In genomic region chr12:48512855-48513254, GRCh38 we compare ENCODE assay signal across 16 cellular contexts.
A peak's percentile ranks its signal among the peaks of the same experiment; 100 is the strongest.
DNase-seq lines count a peak whose midpoint lies in the region; ATAC-seq and TF ChIP-seq lines count a peak whose summit lies in the region.
"Had no signal": no experiment of that assay in that cellular context is flagged by ENCODE, and none has a peak within 500 bp of the region (broad histone marks: within the 10 kb centered on the region; RNA-seq: fewer than 3 reads in every experiment).

No MANE protein-coding gene starts in this region.

- no peak overlapping the region for H3K27ac Mint-ChIP-seq in nephron progenitor cell
- H3K27ac Mint-ChIP-seq: activated CD4-positive, alpha-beta T cell treated with anti-CD3 and anti-CD28 coated beads, Interleukin-2, amount 10 ng/mL, durations not matched to agents 24 days and 14 days had no signal

- H3K36me3 Mint-ChIP-seq in nephron progenitor cell (ENCODE audit: low read depth), result no peaks in the 10 kb centered on the region

- ATAC-seq in GM18861 (IDR thresholded peaks at IDR 0.05; ENCODE audit: unreplicated experiment) (peak; percentile 75), GM21619 (IDR thresholded peaks at IDR 0.05; ENCODE audit: unreplicated experiment) (peak; percentile 93), HG03280 (IDR thresholded peaks at IDR 0.05; ENCODE audit: unreplicated experiment) (peak; percentile 62), SK-N-SH treated with all-trans-retinoic acid at 6 μM for 48 hours (no peak)

- peaks cover 7% of the 10 kb centered on the region for H3K27me3 Mint-ChIP-seq in nephron progenitor cell (ENCODE audit: low read depth, poor library complexity)
- H3K27me3 Mint-ChIP-seq: activated CD4-positive, alpha-beta T cell treated with anti-CD3 and anti-CD28 coated beads, Interleukin-2, amount 10 ng/mL, durations not matched to agents 24 days and 14 days had no signal

- H3K4me1 Mint-ChIP-seq in nephron progenitor cell, result no peaks in the 10 kb centered on the region
- H3K4me1 Mint-ChIP-seq: activated CD4-positive, alpha-beta T cell treated with anti-CD3 and anti-CD28 coated beads, Interleukin-2, amount 10 ng/mL, durations not matched to agents 24 days and 14 days had no signal

- DNase-seq in COLO668 (lab: John Stamatoyannopoulos, UW; ENCODE audit: unreplicated experiment), result peak; percentile 2
- no peak for DNase-seq in nephron progenitor cell
- DNase-seq in NCI-H526 treated with DMSO at 0.1 percent for 48 hours (lab: John Stamatoyannopoulos, UW), result no peak
- no peak for DNase-seq in activated effector memory CD4-positive, alpha-beta T cell treated with Interleukin-2 at 50 U/mL for 16 hours
- DNase-seq: activated CD4-positive, alpha-beta T cell treated with anti-CD3 and anti-CD28 coated beads, Interleukin-2, amount 10 ng/mL, durations not matched to agents 24 days and 14 days; AML-193; anterior cingulate cortex; Karpas-422; NCI-H524 treated with DMSO at 0.1 percent for 48 hours; posterior cingulate gyrus; SJCRH30; tibial artery had no signal

- H3K4me3 Mint-ChIP-seq in nephron progenitor cell, result no peak overlapping the region
- H3K4me3 Mint-ChIP-seq: activated CD4-positive, alpha-beta T cell treated with anti-CD3 and anti-CD28 coated beads, Interleukin-2, amount 10 ng/mL, durations not matched to agents 24 days and 14 days had no signal

- no peak for TF ChIP-seq CTCF in nephron progenitor cell (IDR thresholded peaks at IDR 0.05)

- H3K9me3 Mint-ChIP-seq in nephron progenitor cell, result peaks cover 40% of the 10 kb centered on the region

TF ChIP-seq in SK-N-SH treated with all-trans-retinoic acid at 6 μM for 48 hours, 23 proteins besides CTCF, POLR2A, EP300 and RAD21:
- no peak for TF ChIP-seq OSR1 (CRISPR knock-in tag; IDR thresholded peaks at IDR 0.05)
